In genomic region chr3:54837964-54838363, GRCh38 we compare ENCODE assay signal across 13 cellular contexts.
A peak's percentile ranks its signal among the peaks of the same experiment; 100 is the strongest.
DNase-seq lines count a peak whose midpoint lies in the region; ATAC-seq, FAIRE-seq and TF ChIP-seq lines count a peak whose summit lies in the region.
"Had no signal": no experiment of that assay in that cellular context is flagged by ENCODE, and none has a peak within 500 bp of the region (broad histone marks: within the 10 kb centered on the region; RNA-seq: fewer than 3 reads in every experiment).

No MANE protein-coding gene starts in this region.

- H3K23ac ChIP-seq in IMR-90 (ENCODE audit: low read depth, low read length): no peak overlapping the region

- no peak overlapping the region for H2BK120ac ChIP-seq in IMR-90 (ENCODE audit: low read depth, low read length)

- no peak overlapping the region for H3K4ac ChIP-seq in IMR-90 (ENCODE audit: low read depth, low read length)

- no peak overlapping the region for H4K5ac ChIP-seq in IMR-90 (ENCODE audit: low read depth, low read length)

- TF ChIP-seq RAD21 in IMR-90 (IDR thresholded peaks at IDR 0.05; ENCODE audit: low read length): peak; percentile 48

- DNase-seq in Ammon's horn (ENCODE audit: low spot score) (peak; percentile 40), IMR-90 (peak; percentile 41), SKM-1 treated with dmso at 0.1 percent for 144 hours (lab: John Stamatoyannopoulos, UW; ENCODE audit: unreplicated experiment) (peak; percentile 8), fibroblast of villous mesenchyme (ENCODE audit: low read depth) (peak; percentile 45), T-helper 2 cell (no peak), MV-4-11 (lab: John Stamatoyannopoulos, UW) (no peak), SIG-M5 treated with dmso at 0.1 percent for 504 hours (lab: John Stamatoyannopoulos, UW; ENCODE audit: unreplicated experiment) (no peak), frontal cortex (ENCODE audit: low spot score in 2 of 2) (no peak)
- DNase-seq: activated B cell treated with CpG ODN at 0.5 μM for 24 hours; activated T-cell treated with anti-CD3 and anti-CD28 coated beads, Interleukin-2, amount 50 U/mL, for 72 hours; COR-L47; hippocampal formation had no signal

- no peak overlapping the region for H3K56ac ChIP-seq in IMR-90 (ENCODE audit: extremely low read depth, insufficient read depth, low read length)

- H2AFZ ChIP-seq in IMR-90 (replicated peaks; ENCODE audit: low read length, poor library complexity): no peak overlapping the region

- no peak overlapping the region for H3K4me3 ChIP-seq in IMR-90 (ENCODE audit: insufficient read depth, low read depth, low read length)
- H3K4me3 ChIP-seq in fibroblast of villous mesenchyme (ENCODE audit: low read depth, low read length): no peak overlapping the region

- no peak overlapping the region for H3K27ac ChIP-seq in IMR-90 (ENCODE audit: insufficient read depth, low read length)

- no peak overlapping the region for H2BK15ac ChIP-seq in IMR-90 (ENCODE audit: low read depth, low read length)

- no peak overlapping the region for H2BK20ac ChIP-seq in IMR-90 (ENCODE audit: low read depth, low read length)

- H3K9me3 ChIP-seq in IMR-90 (ENCODE audit: control insufficient read depth, insufficient read depth, low read length): peaks cover 3% of the 10 kb centered on the region; the same call in 1 of the 2 replicates

- WGBS in IMR-90 (ENCODE audit: extremely low coverage in 2 of 2, insufficient read length in 1 of 2), 2 experiments: 33% methylated on average over 1 of the region's 2 CpGs; no CpG with 5 or more reads in 1 of the 2 experiments

- H3K14ac ChIP-seq in IMR-90 (replicated peaks; ENCODE audit: low read depth, low read length): no peak overlapping the region

- no peak overlapping the region for H2AK5ac ChIP-seq in IMR-90 (ENCODE audit: low read depth, low read length)

- no peak overlapping the region for H4K91ac ChIP-seq in IMR-90 (ENCODE audit: insufficient read depth, low read depth, low read length)

- H3K36me3 ChIP-seq in IMR-90 (ENCODE audit: control insufficient read depth, insufficient read depth, low read length): no peaks in the 10 kb centered on the region

- no peaks in the 10 kb centered on the region for H3K9me1 ChIP-seq in IMR-90 (ENCODE audit: insufficient read depth, low read length)

- BruUV-seq in IMR-90 (replicated peaks; lab: Mats Ljungman, UMichigan): no TSS peak

- TF ChIP-seq CTCF in IMR-90 (conservative IDR thresholded peaks at IDR 0.05; ENCODE audit: low read depth, low read length) (peak; percentile 48), fibroblast of villous mesenchyme (IDR thresholded peaks at IDR 0.05; ENCODE audit: insufficient read depth, low read depth, low read length) (peak; percentile 43)

- peak overlapping the region; percentile 56; the same call in 1 of the 2 replicates for H3K18ac ChIP-seq in IMR-90 (ENCODE audit: low read depth, low read length)

- dilution Hi-C loops in IMR-90 (cut with HindIII; ENCODE audit: low sequenced_read_pairs, unreplicated experiment): no loop called here

- no peaks in the 10 kb centered on the region for H3K79me1 ChIP-seq in IMR-90 (ENCODE audit: low read depth in 1 of 2, low read length in 2 of 2)

- TF ChIP-seq POLR2A in IMR-90 (IDR thresholded peaks at IDR 0.05; ENCODE audit: low read depth, low read length): no peak

- intact Hi-C loops in IMR-90 (cut with micrococcal nuclease): no loop called here

- no peak overlapping the region for H2AK9ac ChIP-seq in IMR-90 (replicated peaks; ENCODE audit: low read depth, low read length, poor library complexity)

- H2BK5ac ChIP-seq in IMR-90 (ENCODE audit: low read depth, low read length, poor library complexity, severe bottlenecking): no peak overlapping the region

- FAIRE-seq in frontal cortex (lab: Jason Lieb, UNC): no peak

- H3K4me1 ChIP-seq in IMR-90 (ENCODE audit: control insufficient read depth, insufficient read depth, low read length): no peaks in the 10 kb centered on the region

- H3K4me2 ChIP-seq in IMR-90 (ENCODE audit: low read depth, low read length): no peak overlapping the region

- CTCF ChIA-PET in IMR-90 (lab: Yijun Ruan, JAX): interaction anchor here (0.8 to 1.2 kb wide), 3 partner anchors 16 to 19 kb away, joined by 3 read pairs; no protein-coding TSS in a partner anchor

- H4K20me1 ChIP-seq in IMR-90 (ENCODE audit: insufficient read depth, low read length): no peaks in the 10 kb centered on the region

- in situ Hi-C loops in IMR-90 (cut with MboI; ENCODE audit: low sequenced_read_pairs): loop anchor here (25.0 kb wide), 1 partner anchor 401 kb away; no protein-coding TSS in a partner anchor

- ATAC-seq in IMR-90 (ENCODE audit: low read depth): peak; percentile 63
- ATAC-seq: activated T-cell treated with anti-CD3 and anti-CD28 coated beads, Interleukin-2, amount 50 U/mL, for 72 hours; sciatic nerve had no signal

- H3K27me3 ChIP-seq in IMR-90 (ENCODE audit: control insufficient read depth, insufficient read depth, low read length): peaks cover 3% of the 10 kb centered on the region; the same call in 1 of the 2 replicates

- POLR2A ChIA-PET in IMR-90 (lab: Charles Lee; ENCODE audit: unreplicated experiment): interaction anchor here (0.7 kb wide), 1 partner anchor 414 kb away, joined by 3 read pairs; no protein-coding TSS in a partner anchor

- no peak overlapping the region for H4K8ac ChIP-seq in IMR-90 (ENCODE audit: low read depth in 2 of 2, low read length in 2 of 2)

- H3K9ac ChIP-seq in IMR-90 (ENCODE audit: low read depth, low read length): no peak overlapping the region

TF ChIP-seq in IMR-90, 13 proteins besides CTCF, POLR2A, EP300 and RAD21:
- TF ChIP-seq, protein P1, sequence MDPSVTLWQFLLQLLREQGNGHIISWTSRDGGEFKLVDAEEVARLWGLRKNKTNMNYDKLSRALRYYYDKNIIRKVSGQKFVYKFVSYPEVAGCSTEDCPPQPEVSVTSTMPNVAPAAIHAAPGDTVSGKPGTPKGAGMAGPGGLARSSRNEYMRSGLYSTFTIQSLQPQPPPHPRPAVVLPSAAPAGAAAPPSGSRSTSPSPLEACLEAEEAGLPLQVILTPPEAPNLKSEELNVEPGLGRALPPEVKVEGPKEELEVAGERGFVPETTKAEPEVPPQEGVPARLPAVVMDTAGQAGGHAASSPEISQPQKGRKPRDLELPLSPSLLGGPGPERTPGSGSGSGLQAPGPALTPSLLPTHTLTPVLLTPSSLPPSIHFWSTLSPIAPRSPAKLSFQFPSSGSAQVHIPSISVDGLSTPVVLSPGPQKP (IDR thresholded peaks at IDR 0.05; ENCODE audit: borderline replicate concordance, low read depth, low read length): no peak
- TF ChIP-seq SMC3 (IDR thresholded peaks at IDR 0.05; ENCODE audit: low read depth, low read length): peak; percentile 54
- TF ChIP-seq RFX5 (IDR thresholded peaks at IDR 0.05; ENCODE audit: low read depth, low read length): no peak
- no peak for TF ChIP-seq RCOR1 (IDR thresholded peaks at IDR 0.05; ENCODE audit: insufficient replicate concordance, low read length)

Comparison
In these comparisons a context has a peak if more than half of its experiments do, and no peak if none do; other contexts are left out.
1. DNase-seq: peak in Ammon's horn (single experiment), IMR-90 (single experiment), SKM-1 treated with dmso at 0.1 percent for 144 hours (single experiment) and fibroblast of villous mesenchyme (single experiment); none in T-helper 2 cell (0 of 5), MV-4-11 (single experiment), SIG-M5 treated with dmso at 0.1 percent for 504 hours (single experiment) and frontal cortex (0 of 2).